ENCODE assay signal across 1 cellular context in genomic region chr1:61539720-61540462, GRCh38.
TF ChIP-seq lines count a peak whose summit lies in the region.

No MANE protein-coding gene starts in this region.

TF ChIP-seq in WTC11, 78 proteins besides CTCF, POLR2A, EP300 and RAD21 (continued from another document):
- TF ChIP-seq ARID4B (CRISPR knock-in tag; IDR thresholded peaks at IDR 0.05; ENCODE audit: borderline replicate concordance) (no peak), FOXJ3 (CRISPR knock-in tag; IDR thresholded peaks at IDR 0.05; ENCODE audit: borderline replicate concordance) (no peak), CDX4 (CRISPR knock-in tag; IDR thresholded peaks at IDR 0.05; ENCODE audit: borderline replicate concordance) (no peak), RELA (CRISPR knock-in tag; IDR thresholded peaks at IDR 0.05; ENCODE audit: borderline replicate concordance) (no peak)
